In the genomic region with DNA sequence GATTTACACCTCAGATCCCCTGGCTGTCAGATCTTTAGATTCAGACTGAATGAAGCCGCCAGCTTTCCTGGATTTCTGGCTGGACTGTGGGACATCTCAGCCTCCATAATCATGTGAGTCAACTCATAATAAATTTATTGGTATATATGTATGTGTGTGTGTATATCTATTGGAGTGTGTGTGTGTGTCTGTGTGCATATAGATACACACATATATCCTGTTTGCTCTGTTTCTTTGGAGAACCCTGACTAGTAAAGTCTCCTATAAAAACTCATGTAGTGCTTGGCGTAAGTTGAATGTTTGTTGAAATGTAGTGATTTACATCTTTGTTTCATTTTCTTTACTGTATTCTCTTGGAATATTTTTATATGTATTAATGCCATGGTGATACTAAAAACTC, we compare ENCODE assay signal across 37 cellular contexts.
"Had no signal": no experiment of that assay in that cellular context is flagged by ENCODE, and none has a peak within 500 bp of the region (broad histone marks: within the 10 kb centered on the region; RNA-seq: fewer than 3 reads in every experiment).

No MANE protein-coding gene starts in this region.

- H3K4me1 Mint-ChIP-seq: activated naive CD4-positive, alpha-beta T cell treated with anti-CD3 and anti-CD28 coated beads, Interleukin-2, amount 10 ng/mL, durations not matched to agents 7 days and 5 days; activated naive CD4-positive, alpha-beta T cell treated with anti-CD3 and anti-CD28 coated beads, Interleukin-2, amount 50 U/mL, for 24 hours; activated naive CD8-positive, alpha-beta T cell treated with anti-CD3 and anti-CD28 coated beads for 36 hours; activated naive CD8-positive, alpha-beta T cell treated with anti-CD3 and anti-CD28 coated beads, Interleukin-2, amount 10 ng/mL, durations not matched to agents 7 days and 5 days; activated naive CD8-positive, alpha-beta T cell treated with anti-CD3 and anti-CD28 coated beads, Interleukin-2, amount 50 U/mL, for 24 hours; activated T-helper 17 cell treated with anti-CD3 and anti-CD28 coated beads, Interleukin-2, amount 50 U/mL, for 72 hours; central memory CD8-positive, alpha-beta T cell had no signal

- H3K4me3 Mint-ChIP-seq: activated naive CD4-positive, alpha-beta T cell treated with anti-CD3 and anti-CD28 coated beads for 36 hours; activated naive CD4-positive, alpha-beta T cell treated with anti-CD3 and anti-CD28 coated beads, Interleukin-2, amount 10 ng/mL, durations not matched to agents 7 days and 5 days; activated naive CD4-positive, alpha-beta T cell treated with anti-CD3 and anti-CD28 coated beads, Interleukin-2, amount 50 U/mL, for 24 hours; activated naive CD8-positive, alpha-beta T cell; activated naive CD8-positive, alpha-beta T cell treated with anti-CD3 and anti-CD28 coated beads for 36 hours; activated naive CD8-positive, alpha-beta T cell treated with anti-CD3 and anti-CD28 coated beads, Interleukin-2, amount 10 ng/mL, durations not matched to agents 7 days and 5 days; activated naive CD8-positive, alpha-beta T cell treated with anti-CD3 and anti-CD28 coated beads, Interleukin-2, amount 50 U/mL, for 24 hours; activated T-cell treated with anti-CD3 and anti-CD28 coated beads, Interleukin-2, amount 50 U/mL, for 24 hours; activated T-cell treated with anti-CD3 and anti-CD28 coated beads, Interleukin-2, amount 50 U/mL, for 4 hours; activated T-cell treated with anti-CD3 and anti-CD28 coated beads, Interleukin-2, amount 50 U/mL, for 72 hours; activated T-helper 1 cell treated with anti-CD3 and anti-CD28 coated beads, Interleukin-12 subunit alpha, Interleukin-12 subunit beta, Interleukin-2, Interleukin-4 antibody, amounts not matched to agents 30 ng/mL and 10 ng/mL and 1 ng/mL, durations not matched to agents 14 hours and 24 hours and 36 hours; activated T-helper 17 cell treated with anti-CD3 and anti-CD28 coated beads, Interleukin-2, amount 50 U/mL, for 72 hours; brain; central memory CD8-positive, alpha-beta T cell had no signal

- H3K36me3 Mint-ChIP-seq: activated naive CD4-positive, alpha-beta T cell treated with anti-CD3 and anti-CD28 coated beads, Interleukin-2, amount 10 ng/mL, durations not matched to agents 7 days and 5 days; activated naive CD8-positive, alpha-beta T cell; activated naive CD8-positive, alpha-beta T cell treated with anti-CD3 and anti-CD28 coated beads, Interleukin-2, amount 10 ng/mL, durations not matched to agents 7 days and 5 days; brain had no signal

- H3K36me3 ChIP-seq: adrenal gland, ascending aorta, brain microvascular endothelial cell, breast epithelium, cardiac muscle cell had no signal

- H3K4me1 ChIP-seq: adrenal gland, ascending aorta, body of pancreas, breast epithelium had no signal

- H3K27me3 ChIP-seq: adrenal gland, ascending aorta, body of pancreas, brain microvascular endothelial cell, breast epithelium, cardiac muscle cell had no signal

- H3K4me3 ChIP-seq: adrenal gland, ascending aorta, body of pancreas, breast epithelium, cardiac muscle cell had no signal

- ATAC-seq: activated naive CD4-positive, alpha-beta T cell treated with anti-CD3 and anti-CD28 coated beads, Interleukin-2, amount 50 U/mL, for 72 hours; activated naive CD8-positive, alpha-beta T cell treated with anti-CD3 and anti-CD28 coated beads, Interleukin-2, amount 50 U/mL, for 24 hours; activated T-cell treated with anti-CD3 and anti-CD28 coated beads, Interleukin-2, amount 50 U/mL, for 4 hours; activated T-cell treated with anti-CD3 and anti-CD28 coated beads, Interleukin-2, amount 50 U/mL, for 72 hours; activated T-helper 17 cell treated with anti-CD3 and anti-CD28 coated beads, Interleukin-2, amount 50 U/mL, for 72 hours; body of pancreas had no signal

- H3K27me3 Mint-ChIP-seq: activated naive CD4-positive, alpha-beta T cell treated with anti-CD3 and anti-CD28 coated beads, Interleukin-2, amount 10 ng/mL, durations not matched to agents 7 days and 5 days; activated naive CD8-positive, alpha-beta T cell treated with anti-CD3 and anti-CD28 coated beads for 36 hours; activated naive CD8-positive, alpha-beta T cell treated with anti-CD3 and anti-CD28 coated beads, Interleukin-2, amount 10 ng/mL, durations not matched to agents 7 days and 5 days; activated T-cell treated with anti-CD3 and anti-CD28 coated beads, Interleukin-2, amount 50 U/mL, for 24 hours had no signal

- H3K27ac Mint-ChIP-seq: activated naive CD4-positive, alpha-beta T cell treated with anti-CD3 and anti-CD28 coated beads for 36 hours; activated naive CD4-positive, alpha-beta T cell treated with anti-CD3 and anti-CD28 coated beads, Interleukin-2, amount 10 ng/mL, durations not matched to agents 7 days and 5 days; activated naive CD4-positive, alpha-beta T cell treated with anti-CD3 and anti-CD28 coated beads, Interleukin-2, amount 50 U/mL, for 24 hours; activated naive CD4-positive, alpha-beta T cell treated with anti-CD3 and anti-CD28 coated beads, Interleukin-2, amount 50 U/mL, for 72 hours; activated naive CD8-positive, alpha-beta T cell; activated naive CD8-positive, alpha-beta T cell treated with anti-CD3 and anti-CD28 coated beads for 36 hours; activated naive CD8-positive, alpha-beta T cell treated with anti-CD3 and anti-CD28 coated beads, Interleukin-2, amount 10 ng/mL, durations not matched to agents 7 days and 5 days; activated naive CD8-positive, alpha-beta T cell treated with anti-CD3 and anti-CD28 coated beads, Interleukin-2, amount 50 U/mL, for 24 hours; activated T-cell treated with anti-CD3 and anti-CD28 coated beads, Interleukin-2, amount 50 U/mL, for 24 hours; activated T-cell treated with anti-CD3 and anti-CD28 coated beads, Interleukin-2, amount 50 U/mL, for 72 hours; activated T-helper 1 cell treated with anti-CD3 and anti-CD28 coated beads, Interleukin-12 subunit alpha, Interleukin-12 subunit beta, Interleukin-2, Interleukin-4 antibody, amounts not matched to agents 30 ng/mL and 10 ng/mL and 1 ng/mL, durations not matched to agents 14 hours and 24 hours and 36 hours; activated T-helper 17 cell treated with anti-CD3 and anti-CD28 coated beads, Interleukin-2, amount 50 U/mL, for 72 hours; activated T-helper 2 cell treated with anti-CD3 and anti-CD28 coated beads, Interferon-gamma antibody, Interleukin-2, Interleukin-4, amounts not matched to agents 10 μg/mL and 5 μg/mL and 100 μg/mL, durations not matched to agents 14 hours and 24 hours and 36 hours; brain had no signal

- H3K27ac ChIP-seq: adrenal gland, ascending aorta, body of pancreas, brain microvascular endothelial cell, breast epithelium, cardiac muscle cell had no signal

- H3K9me3 ChIP-seq: adrenal gland, ascending aorta, body of pancreas, breast epithelium had no signal

- DNase-seq: activated effector memory CD4-positive, alpha-beta T cell treated with anti-CD3 and anti-CD28 coated beads, Interleukin-2, amount 50 U/mL, for 16 hours; activated effector memory CD4-positive, alpha-beta T cell treated with Interleukin-2 at 50 U/mL for 16 hours; activated gamma-delta T cell; activated gamma-delta T cell treated with Interleukin-2 at 50 U/mL for 16 hours; activated naive CD4-positive, alpha-beta T cell; activated naive CD4-positive, alpha-beta T cell treated with anti-CD3 and anti-CD28 coated beads for 36 hours; activated naive CD4-positive, alpha-beta T cell treated with anti-CD3 and anti-CD28 coated beads, Interleukin-2, amount 10 ng/mL, durations not matched to agents 7 days and 5 days; activated naive CD4-positive, alpha-beta T cell treated with anti-CD3 and anti-CD28 coated beads, Interleukin-2, amount 50 U/mL, for 16 hours; activated naive CD4-positive, alpha-beta T cell treated with Interleukin-2 at 50 U/mL for 16 hours; activated naive CD8-positive, alpha-beta T cell treated with anti-CD3 and anti-CD28 coated beads for 36 hours; activated naive CD8-positive, alpha-beta T cell treated with anti-CD3 and anti-CD28 coated beads, Interleukin-2, amount 10 ng/mL, durations not matched to agents 7 days and 5 days; activated naive CD8-positive, alpha-beta T cell treated with anti-CD3 and anti-CD28 coated beads, Interleukin-2, amount 50 U/mL, for 24 hours; activated T-cell treated with anti-CD3 and anti-CD28 coated beads, Interleukin-2, amount 50 U/mL, for 24 hours; activated T-cell treated with anti-CD3 and anti-CD28 coated beads, Interleukin-2, amount 50 U/mL, for 4 hours; activated T-cell treated with anti-CD3 and anti-CD28 coated beads, Interleukin-2, amount 50 U/mL, for 48 hours; activated T-cell treated with anti-CD3 and anti-CD28 coated beads, Interleukin-2, amount 50 U/mL, for 72 hours; adrenal gland; amniotic stem cell; amygdala; anterior cingulate cortex; aorta; body of pancreas; brain microvascular endothelial cell; caudate nucleus; central memory CD4-positive, alpha-beta T cell; cerebellar nuclear complex had no signal

- H3K9me3 Mint-ChIP-seq: activated naive CD4-positive, alpha-beta T cell treated with anti-CD3 and anti-CD28 coated beads, Interleukin-2, amount 10 ng/mL, durations not matched to agents 7 days and 5 days; activated T-helper 1 cell treated with anti-CD3 and anti-CD28 coated beads, Interleukin-12 subunit alpha, Interleukin-12 subunit beta, Interleukin-2, Interleukin-4 antibody, amounts not matched to agents 30 ng/mL and 10 ng/mL and 1 ng/mL, durations not matched to agents 14 hours and 24 hours and 36 hours; activated T-helper 17 cell treated with anti-CD3 and anti-CD28 coated beads, Interleukin-2, amount 50 U/mL, for 72 hours; activated T-helper 2 cell treated with anti-CD3 and anti-CD28 coated beads, Interferon-gamma antibody, Interleukin-2, Interleukin-4, amounts not matched to agents 10 μg/mL and 5 μg/mL and 100 μg/mL, durations not matched to agents 14 hours and 24 hours and 36 hours; central memory CD8-positive, alpha-beta T cell had no signal
